Comparison of ENCODE assay signal across 12 cellular contexts in genomic region chr10:33612116-33612515, GRCh38.
DNase-seq lines count a peak whose midpoint lies in the region; ATAC-seq and TF ChIP-seq lines count a peak whose summit lies in the region.
"Had no signal": no experiment of that assay in that cellular context is flagged by ENCODE, and none has a peak within 500 bp of the region (broad histone marks: within the 10 kb centered on the region; RNA-seq: fewer than 3 reads in every experiment).

No MANE protein-coding gene starts in this region.

- H3K9me3 Mint-ChIP-seq in activated CD4-positive, alpha-beta memory T cell treated with anti-CD3 and anti-CD28 coated beads, Interleukin-2, amount 10 ng/mL, durations not matched to agents 7 days and 5 days: peaks cover 5% of the 10 kb centered on the region
- H3K9me3 Mint-ChIP-seq in activated CD4-positive, alpha-beta memory T cell treated with anti-CD3 and anti-CD28 coated beads for 36 hours: peaks cover 10% of the 10 kb centered on the region

- H3K79me2 ChIP-seq in hepatocyte: no peaks in the 10 kb centered on the region

- no peaks in the 10 kb centered on the region for H3K9me3 ChIP-seq in hepatocyte (ENCODE audit: low read depth)
- H3K9me3 ChIP-seq: ovary had no signal

- WGBS in hepatocyte (ENCODE audit: low lambda C conversion rate, missing lambda C conversion rate): 100% methylated on average over 1 of the region's 1 CpG

- POLR2A ChIA-PET in activated CD4-positive, alpha-beta memory T cell treated with anti-CD3 and anti-CD28 coated beads, Interleukin-2, amount 10 ng/mL, durations not matched to agents 7 days and 5 days (lab: Charles Lee): no interaction called here
- POLR2A ChIA-PET in activated CD4-positive, alpha-beta memory T cell treated with anti-CD3 and anti-CD28 coated beads for 36 hours (lab: Charles Lee): no interaction called here

- no peaks in the 10 kb centered on the region for H3K27me3 ChIP-seq in hepatocyte
- H3K27me3 ChIP-seq: cardiac muscle cell, ovary had no signal

- H3K27ac Mint-ChIP-seq in activated CD4-positive, alpha-beta memory T cell treated with anti-CD3 and anti-CD28 coated beads, Interleukin-2, amount 10 ng/mL, durations not matched to agents 7 days and 5 days: no peak overlapping the region
- H3K27ac Mint-ChIP-seq in activated CD4-positive, alpha-beta memory T cell treated with anti-CD3 and anti-CD28 coated beads for 36 hours: no peak overlapping the region

- no peaks in the 10 kb centered on the region for H3K36me3 Mint-ChIP-seq in activated CD4-positive, alpha-beta memory T cell treated with anti-CD3 and anti-CD28 coated beads, Interleukin-2, amount 10 ng/mL, durations not matched to agents 7 days and 5 days (ENCODE audit: low read depth)
- peaks cover 9% of the 10 kb centered on the region for H3K36me3 Mint-ChIP-seq in activated CD4-positive, alpha-beta memory T cell treated with anti-CD3 and anti-CD28 coated beads for 36 hours

- no peak overlapping the region for H2AFZ ChIP-seq in hepatocyte

- H3K4me1 Mint-ChIP-seq in activated CD4-positive, alpha-beta memory T cell treated with anti-CD3 and anti-CD28 coated beads, Interleukin-2, amount 10 ng/mL, durations not matched to agents 7 days and 5 days: peaks cover 10% of the 10 kb centered on the region
- peaks cover 10% of the 10 kb centered on the region for H3K4me1 Mint-ChIP-seq in activated CD4-positive, alpha-beta memory T cell treated with anti-CD3 and anti-CD28 coated beads for 36 hours (ENCODE audit: low read depth)

- H3K27me3 Mint-ChIP-seq in activated CD4-positive, alpha-beta memory T cell treated with anti-CD3 and anti-CD28 coated beads, Interleukin-2, amount 10 ng/mL, durations not matched to agents 7 days and 5 days: peaks cover 2% of the 10 kb centered on the region
- peaks cover 4% of the 10 kb centered on the region for H3K27me3 Mint-ChIP-seq in activated CD4-positive, alpha-beta memory T cell treated with anti-CD3 and anti-CD28 coated beads for 36 hours

- no peak overlapping the region for H3K4me3 ChIP-seq in hepatocyte
- H3K4me3 ChIP-seq: cardiac muscle cell, ovary had no signal

- TF ChIP-seq CTCF in hepatocyte (IDR thresholded peaks at IDR 0.05; ENCODE audit: poor library complexity): no peak

- no peak for ATAC-seq in HG02870 (IDR thresholded peaks at IDR 0.05; ENCODE audit: unreplicated experiment)

- no peaks in the 10 kb centered on the region for H4K20me1 ChIP-seq in hepatocyte (ENCODE audit: insufficient read depth, poor library complexity, severe bottlenecking)

- no peaks in the 10 kb centered on the region for H3K36me3 ChIP-seq in hepatocyte (replicated peaks; ENCODE audit: insufficient read depth, low read depth)
- H3K36me3 ChIP-seq: cardiac muscle cell, ovary had no signal

- H3K4me2 ChIP-seq in hepatocyte: peak overlapping the region; percentile 3

- peak overlapping the region; percentile 12 for H3K4me3 Mint-ChIP-seq in activated CD4-positive, alpha-beta memory T cell treated with anti-CD3 and anti-CD28 coated beads, Interleukin-2, amount 10 ng/mL, durations not matched to agents 7 days and 5 days
- no peak overlapping the region for H3K4me3 Mint-ChIP-seq in activated CD4-positive, alpha-beta memory T cell treated with anti-CD3 and anti-CD28 coated beads for 36 hours

- peaks cover 6% of the 10 kb centered on the region for H3K4me1 ChIP-seq in hepatocyte (ENCODE audit: insufficient read depth)

- H3K9me2 ChIP-seq in hepatocyte (replicated peaks; ENCODE audit: insufficient read depth): no peaks in the 10 kb centered on the region

- H3K27ac ChIP-seq in hepatocyte: no peak overlapping the region
- peak overlapping the region; percentile 30 for H3K27ac ChIP-seq in temporal lobe (ENCODE audit: low read depth, low read length)
- H3K27ac ChIP-seq: 22Rv1, cardiac muscle cell, ovary had no signal

- CTCF ChIA-PET in activated CD4-positive, alpha-beta memory T cell treated with anti-CD3 and anti-CD28 coated beads, Interleukin-2, amount 10 ng/mL, durations not matched to agents 7 days and 5 days (lab: Charles Lee): interaction anchor here (1.3 kb wide), 1 partner anchor 281 kb away, joined by 3 read pairs; no protein-coding TSS in a partner anchor
- CTCF ChIA-PET in activated CD4-positive, alpha-beta memory T cell treated with anti-CD3 and anti-CD28 coated beads for 36 hours (lab: Charles Lee): interaction anchor here (1.2 kb wide), 1 partner anchor 419 kb away, joined by 3 read pairs; no protein-coding TSS in a partner anchor

- intact Hi-C loops in activated CD4-positive, alpha-beta memory T cell treated with anti-CD3 and anti-CD28 coated beads for 36 hours (cut with micrococcal nuclease): loop anchor here (10.0 kb wide), 1 partner anchor 57 kb away; no protein-coding TSS in a partner anchor

- DNase-seq in activated CD4-positive, alpha-beta memory T cell treated with anti-CD3 and anti-CD28 coated beads, Interleukin-2, amount 10 ng/mL, durations not matched to agents 7 days and 5 days: no peak
- no peak for DNase-seq in activated CD4-positive, alpha-beta memory T cell treated with anti-CD3 and anti-CD28 coated beads for 36 hours
- DNase-seq in amniotic epithelial cell (ENCODE audit: low read depth): peak; percentile 36
- DNase-seq in hepatocyte (ENCODE audit: low spot score): no peak
- no peak for DNase-seq in SIG-M5 treated with dmso at 0.1 percent for 504 hours (lab: John Stamatoyannopoulos, UW; ENCODE audit: unreplicated experiment)
- DNase-seq in HT-29 (ENCODE audit: low spot score): no peak
- DNase-seq: activated T-cell treated with anti-CD3 and anti-CD28 coated beads, Interleukin-2, amount 50 U/mL, for 72 hours; ovary had no signal
